Comparison of ENCODE assay signal across 9 cellular contexts in the genomic region with DNA sequence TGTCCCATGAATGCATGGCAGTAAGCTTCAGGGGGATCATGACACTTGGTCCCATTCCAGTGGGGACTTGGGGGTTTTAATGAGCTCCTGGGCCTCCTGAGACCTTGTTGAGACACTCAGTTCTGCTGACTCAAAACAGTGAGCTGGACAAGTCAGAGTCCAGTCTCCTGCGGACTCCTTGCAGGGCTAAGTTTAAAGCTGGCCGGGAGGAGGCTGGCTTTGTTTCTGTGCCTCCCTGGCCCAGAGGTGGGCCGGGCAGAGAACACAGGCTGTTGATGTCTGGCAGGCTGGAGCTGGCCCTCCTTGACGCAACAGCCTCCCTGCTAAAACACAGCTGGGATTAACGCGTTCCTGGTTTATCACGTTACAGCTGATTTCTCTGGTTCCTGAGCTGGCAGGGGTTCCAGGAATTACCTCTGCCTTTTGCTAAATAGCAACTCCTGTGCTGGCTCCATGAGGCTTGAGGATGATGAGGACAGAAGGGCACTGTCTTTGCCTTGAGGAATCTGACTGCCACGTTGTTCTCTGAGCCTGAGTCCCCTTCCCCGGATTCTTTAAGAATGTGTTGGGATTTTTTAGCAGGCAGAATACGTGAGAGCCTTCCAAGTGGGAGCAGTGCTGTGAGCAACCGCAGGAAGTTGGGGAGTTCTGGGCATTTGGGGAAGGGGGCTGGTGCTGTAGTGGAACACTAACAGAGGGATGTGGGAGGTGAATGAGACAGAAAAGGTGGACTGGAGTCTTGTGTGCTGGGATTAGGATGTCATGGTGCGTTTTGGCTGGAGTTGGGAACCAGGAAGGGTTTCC. TPM values are rescaled to one million over a fixed set of nuclear protein-coding genes. Genes with fewer than 3 reads are reported as not detected.
DNase-seq lines count a peak whose midpoint lies in the region; ATAC-seq and TF ChIP-seq lines count a peak whose summit lies in the region.
"Had no signal": no experiment of that assay in that cellular context is flagged by ENCODE, and none has a peak within 500 bp of the region (broad histone marks: within the 10 kb centered on the region; RNA-seq: fewer than 3 reads in every experiment).

No MANE protein-coding gene starts in this region.

- peak overlapping the region; percentile 61 for H2AFZ ChIP-seq in IMR-90 (replicated peaks; ENCODE audit: low read length, poor library complexity)

- TF ChIP-seq POLR2A in IMR-90 (IDR thresholded peaks at IDR 0.05; ENCODE audit: low read depth, low read length): no peak
- TF ChIP-seq POLR2A in uterus (IDR thresholded peaks at IDR 0.05): no peak

- TF ChIP-seq CTCF in A673 (conservative IDR thresholded peaks at IDR 0.05; ENCODE audit: low read depth, low read length) (no peak), IMR-90 (conservative IDR thresholded peaks at IDR 0.05; ENCODE audit: low read depth, low read length) (no peak), cardiac fibroblast (IDR thresholded peaks at IDR 0.05; ENCODE audit: low read depth, low read length) (no peak), uterus (IDR thresholded peaks at IDR 0.05) (no peak)

- peaks cover 48% of the 10 kb centered on the region for H3K79me2 ChIP-seq in mesendoderm (ENCODE audit: control insufficient read depth, insufficient read depth, low read length)

- peak overlapping the region; percentile 65 for H3K9ac ChIP-seq in IMR-90 (ENCODE audit: low read depth, low read length)
- H3K9ac ChIP-seq in mesendoderm (ENCODE audit: low read length): peak overlapping the region; percentile 21

- no peak overlapping the region; the same call in 1 of the 2 replicates for H3K18ac ChIP-seq in IMR-90 (ENCODE audit: low read depth, low read length)
- H3K18ac ChIP-seq in mesendoderm (ENCODE audit: low read length): peak overlapping the region; percentile 71

- POLR2A ChIA-PET in A673 (lab: Charles Lee; ENCODE audit: low non-redundant PET) (interaction anchor here (0.5 kb wide), 1 partner anchor 9 kb away, joined by 3 read pairs; no protein-coding TSS in a partner anchor), IMR-90 (lab: Charles Lee; ENCODE audit: unreplicated experiment) (interaction anchor here (0.6 kb wide), 1 partner anchor 57 kb away, joined by 7 read pairs; no protein-coding TSS in a partner anchor)

- no peak for TF ChIP-seq RAD21 in IMR-90 (IDR thresholded peaks at IDR 0.05; ENCODE audit: low read length)

- H2BK120ac ChIP-seq in IMR-90 (ENCODE audit: low read depth, low read length): 0 out of 2 replicates have a peak overlapping the region, but pooled peaks have one; percentile 13
- H2BK120ac ChIP-seq in mesendoderm (ENCODE audit: low read depth, low read length): no peak overlapping the region

- H2BK20ac ChIP-seq in IMR-90 (ENCODE audit: low read depth, low read length): no peak overlapping the region

- H2BK5ac ChIP-seq in IMR-90 (ENCODE audit: low read depth, low read length, poor library complexity, severe bottlenecking) (peak overlapping the region; percentile 6), mesendoderm (ENCODE audit: low read length) (no peak overlapping the region)

- H3K36me3 ChIP-seq in A673 (ENCODE audit: insufficient read depth, low read length, poor library complexity, severe bottlenecking) (no peaks in the 10 kb centered on the region), IMR-90 (ENCODE audit: control insufficient read depth, insufficient read depth, low read length) (peaks cover 5% of the 10 kb centered on the region; the same call in 1 of the 2 replicates), mesendoderm (ENCODE audit: control insufficient read depth, insufficient read depth, low read length) (no peaks in the 10 kb centered on the region), uterus (no peaks in the 10 kb centered on the region)

- H4K5ac ChIP-seq in IMR-90 (ENCODE audit: low read depth, low read length) (peak overlapping the region; percentile 29; the same call in 1 of the 2 replicates), mesendoderm (ENCODE audit: low read length) (no peak overlapping the region)

- intact Hi-C loops in A673 (cut with micrococcal nuclease; ENCODE audit: unreplicated experiment): no loop called here
- intact Hi-C loops in IMR-90 (cut with micrococcal nuclease): loop anchor here (5.0 kb wide), 1 partner anchor 34 kb away; no protein-coding TSS in a partner anchor
- intact Hi-C loops in uterus (cut with DNase I; ENCODE audit: low total_unique reads): no loop called here

- H3K9me3 ChIP-seq in A673 (ENCODE audit: low read depth, low read length, poor library complexity, severe bottlenecking): no peaks in the 10 kb centered on the region
- H3K9me3 ChIP-seq in IMR-90 (ENCODE audit: control insufficient read depth, insufficient read depth, low read length): no peaks in the 10 kb centered on the region
- H3K9me3 ChIP-seq in uterus: no peaks in the 10 kb centered on the region
- H3K9me3 ChIP-seq: SJSA1 had no signal

- in situ Hi-C loops in IMR-90 (cut with MboI; ENCODE audit: low sequenced_read_pairs): no loop called here

- dilution Hi-C loops in IMR-90 (cut with HindIII; ENCODE audit: low sequenced_read_pairs, unreplicated experiment): no loop called here

- peaks cover 21% of the 10 kb centered on the region for H3K4me1 ChIP-seq in A673 (ENCODE audit: insufficient read depth, low read length, poor library complexity, severe bottlenecking)
- peaks cover 13% of the 10 kb centered on the region; the same call in 1 of the 2 replicates for H3K4me1 ChIP-seq in IMR-90 (ENCODE audit: control insufficient read depth, insufficient read depth, low read length)
- peaks cover 15% of the 10 kb centered on the region for H3K4me1 ChIP-seq in mesendoderm (ENCODE audit: control insufficient read depth, low read depth, low read length)
- no peaks in the 10 kb centered on the region for H3K4me1 ChIP-seq in uterus

- no peaks in the 10 kb centered on the region for H3K27me3 ChIP-seq in A673 (replicated peaks; ENCODE audit: insufficient read depth, low read depth, low read length, poor library complexity)
- H3K27me3 ChIP-seq in IMR-90 (ENCODE audit: control insufficient read depth, insufficient read depth, low read length): no peaks in the 10 kb centered on the region
- H3K27me3 ChIP-seq in mesendoderm (ENCODE audit: insufficient read depth, low read length, poor library complexity): no peaks in the 10 kb centered on the region
- H3K27me3 ChIP-seq in uterus: no peaks in the 10 kb centered on the region

- no peak overlapping the region for H2BK15ac ChIP-seq in IMR-90 (ENCODE audit: low read depth, low read length)
- no peak overlapping the region for H2BK15ac ChIP-seq in mesendoderm (replicated peaks; ENCODE audit: low read depth)

- peaks cover 15% of the 10 kb centered on the region for H3K9me1 ChIP-seq in IMR-90 (ENCODE audit: insufficient read depth, low read length)

- 12% methylated on average over 4 of the region's 12 CpGs; no CpG with 5 or more reads in 1 of the 2 experiments for WGBS in IMR-90 (ENCODE audit: extremely low coverage in 2 of 2, insufficient read length in 1 of 2), 2 experiments
- no CpG with 5 or more reads among the region's 12 CpGs for WGBS in mesendoderm (ENCODE audit: extremely low coverage, insufficient coverage, low lambda C conversion rate)

- no peak overlapping the region for H4K91ac ChIP-seq in IMR-90 (ENCODE audit: insufficient read depth, low read depth, low read length)

- H3K23ac ChIP-seq in IMR-90 (ENCODE audit: low read depth, low read length) (peak overlapping the region; percentile 83; the same call in 1 of the 2 replicates), mesendoderm (ENCODE audit: low read length) (no peak overlapping the region)

- H3K4me2 ChIP-seq in IMR-90 (ENCODE audit: low read depth, low read length): peak overlapping the region; percentile 98
- peak overlapping the region; percentile 11 for H3K4me2 ChIP-seq in mesendoderm (ENCODE audit: low read length)

- H4K20me1 ChIP-seq in IMR-90 (ENCODE audit: insufficient read depth, low read length): peaks cover 32% of the 10 kb centered on the region

- H2AK5ac ChIP-seq in IMR-90 (ENCODE audit: low read depth, low read length) (peak overlapping the region; percentile 13; the same call in 1 of the 2 replicates), mesendoderm (ENCODE audit: low read length) (peak overlapping the region; percentile 7)

- H3K4ac ChIP-seq in IMR-90 (ENCODE audit: low read depth, low read length): peak overlapping the region; percentile 46
- no peak overlapping the region for H3K4ac ChIP-seq in mesendoderm (ENCODE audit: low read depth, low read length)

- H3K79me1 ChIP-seq in IMR-90 (ENCODE audit: low read depth in 1 of 2, low read length in 2 of 2) (peaks cover 16 to 61% of the 10 kb centered on the region in 2 experiments), mesendoderm (ENCODE audit: low read length) (peaks cover 20% of the 10 kb centered on the region)

- H3K4me3 ChIP-seq in A673 (ENCODE audit: low read depth, low read length, poor library complexity, severe bottlenecking) (no peak overlapping the region), IMR-90 (ENCODE audit: insufficient read depth, low read depth, low read length) (peak overlapping the region; percentile 9), cardiac fibroblast (replicated peaks in 1 of 2; ENCODE audit: low read depth in 2 of 2, low read length in 2 of 2) (peak overlapping the region in 1 of 2 donors; percentile 96), mesendoderm (ENCODE audit: low read length) (no peak overlapping the region), uterus (no peak overlapping the region)
- H3K4me3 ChIP-seq: SJSA1 had no signal

- H4K8ac ChIP-seq in IMR-90 (ENCODE audit: low read depth in 2 of 2, low read length in 2 of 2) (peak overlapping the region in 1 of 2 experiments; percentile 10; a peak in 1 of 4 replicates), mesendoderm (ENCODE audit: low read depth, low read length) (no peak overlapping the region)

- ATAC-seq in IMR-90 (ENCODE audit: low read depth): peak; percentile 18
- no peak for ATAC-seq in HG02763 (IDR thresholded peaks at IDR 0.05; ENCODE audit: unreplicated experiment)
- ATAC-seq in GM18498 (IDR thresholded peaks at IDR 0.05; ENCODE audit: unreplicated experiment): no peak

- H2AK9ac ChIP-seq in IMR-90 (replicated peaks; ENCODE audit: low read depth, low read length, poor library complexity): peak overlapping the region; percentile 61

- H3K27ac ChIP-seq in A673 (ENCODE audit: low read depth, low read length, poor library complexity, severe bottlenecking) (peak overlapping the region; percentile 38), IMR-90 (ENCODE audit: insufficient read depth, low read length) (peak overlapping the region; percentile 68), mesendoderm (ENCODE audit: low read depth, low read length) (peak overlapping the region; percentile 19), uterus (no peak overlapping the region)
- H3K27ac ChIP-seq: SJSA1 had no signal

- DNase-seq in A673 (ENCODE audit: low spot score) (no peak), IMR-90 (peak; percentile 81), cardiac fibroblast (ENCODE audit: low read depth in 2 of 2) (peak; percentile 63 to 83), mesendoderm (peak; percentile 92), NCI-H1694 treated with DMSO at 0.1 percent for 48 hours (lab: John Stamatoyannopoulos, UW) (no peak), uterus (no peak)

- H3K56ac ChIP-seq in IMR-90 (ENCODE audit: extremely low read depth, insufficient read depth, low read length) (peak overlapping the region; percentile 30), mesendoderm (ENCODE audit: low read length) (peak overlapping the region; percentile 69)

- CTCF ChIA-PET in A673 (lab: Charles Lee) (no interaction called here), IMR-90 (lab: Yijun Ruan, JAX) (interaction anchor here (0.9 to 1.6 kb wide), 2 partner anchors 18 to 32 kb away, joined by 3 to 5 read pairs; no protein-coding TSS in a partner anchor)

- H3K14ac ChIP-seq in IMR-90 (replicated peaks; ENCODE audit: low read depth, low read length): peak overlapping the region; percentile 32

- BruUV-seq in A673 (replicated peaks; lab: Mats Ljungman, UMichigan) (no TSS peak), IMR-90 (replicated peaks; lab: Mats Ljungman, UMichigan) (no TSS peak)

RNA-seq across cellular contexts. Expression of gene GPT2, which starts 2.0 kb away (rescaled TPM):
- total RNA-seq in A673 (2021) (38.8 and 53.7 TPM in 2 replicates), IMR-90 (2012; rRNA removed) (20.8 and 31.5 TPM in 2 replicates), uterus (10 to 100 TPM in 1 of 4 donors, 1 to 10 TPM in 2, not detected in 1; 1.5 to 11.0 (median 4.4) TPM)
- polyA plus RNA-seq in IMR-90 (2012; rRNA removed): 23.2 and 26.4 TPM in 2 replicates
- polyA plus RNA-seq in IMR-90 (2012; cell fraction: cytosol; rRNA removed): 26.5 and 36.1 TPM in 2 replicates
- 20.3 and 39.8 TPM in 2 replicates for polyA plus RNA-seq in IMR-90 (2012; cell fraction: nucleus; rRNA removed; ENCODE audit: low replicate concordance)
- 30.6 TPM for polyA plus RNA-seq in mesendoderm (2013, experiment 1 of 2)
- polyA plus RNA-seq in mesendoderm (2013, experiment 2 of 2): 32.9 TPM

RNA-seq across cellular contexts. Expression of gene C16orf87, which starts 55.2 kb away (rescaled TPM):
- total RNA-seq in A673 (2021): 27.1 and 30.5 TPM in 2 replicates
- 6.3 and 16.4 TPM in 2 replicates for total RNA-seq in IMR-90 (2012; rRNA removed)
- polyA plus RNA-seq in IMR-90 (2012; rRNA removed): 6.2 and 8.1 TPM in 2 replicates
- polyA plus RNA-seq in IMR-90 (2012; cell fraction: cytosol; rRNA removed): 1.0 and 1.2 TPM in 2 replicates
- polyA plus RNA-seq in IMR-90 (2012; cell fraction: nucleus; rRNA removed; ENCODE audit: low replicate concordance): 0.32 and 2.2 TPM in 2 replicates
- 19.7 TPM for polyA plus RNA-seq in mesendoderm (2013, experiment 1 of 2)
- polyA plus RNA-seq in mesendoderm (2013, experiment 2 of 2): 19.1 TPM
- 10 to 100 TPM in 1 of 4 donors, 1 to 10 TPM in 2, under 1 TPM in 1; under 0.01 to 20.1 (median 5.5) TPM for total RNA-seq in uterus

Comparison
In these comparisons a context has a peak if more than half of its experiments do, and no peak if none do; other contexts are left out.
1. DNase-seq: peak in IMR-90 (single experiment), cardiac fibroblast (2 of 2) and mesendoderm (single experiment); none in A673 (single experiment), NCI-H1694 treated with DMSO at 0.1 percent for 48 hours (single experiment) and uterus (0 of 2).
2. H3K27ac ChIP-seq: peak in A673 (single experiment), IMR-90 (single experiment) and mesendoderm (single experiment); none in uterus (0 of 2).